13 cellular contexts compared by ENCODE assay signal in the genomic region with DNA sequence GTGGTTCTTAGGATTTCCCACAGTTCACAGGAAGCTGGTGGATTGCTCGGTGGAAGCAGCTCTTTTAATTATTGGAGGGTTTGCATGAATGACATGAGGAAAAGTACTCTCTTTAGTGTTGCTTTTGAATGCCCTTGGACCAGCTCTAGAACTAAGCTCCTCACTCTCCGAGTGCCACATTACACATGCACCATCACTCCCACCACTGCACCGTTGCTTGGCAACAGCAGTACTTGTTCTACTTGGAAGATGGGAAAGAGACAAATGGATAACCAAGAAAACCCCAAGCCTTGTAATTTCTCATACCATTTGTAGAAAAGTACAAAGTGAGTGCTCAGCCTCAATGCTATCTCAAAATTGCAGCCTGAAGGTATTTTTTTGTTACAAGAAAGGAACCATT.
"Had no signal": no experiment of that assay in that cellular context is flagged by ENCODE, and none has a peak within 500 bp of the region (broad histone marks: within the 10 kb centered on the region; RNA-seq: fewer than 3 reads in every experiment).

No MANE protein-coding gene starts in this region.

- H3K27ac Mint-ChIP-seq: activated naive CD4-positive, alpha-beta T cell treated with anti-CD3 and anti-CD28 coated beads, Interleukin-2, amount 50 U/mL, for 72 hours had no signal

- DNase-seq: activated effector memory CD4-positive, alpha-beta T cell treated with anti-CD3 and anti-CD28 coated beads, Interleukin-2, amount 50 U/mL, for 16 hours; activated T-cell treated with anti-CD3 and anti-CD28 coated beads, Interleukin-2, amount 50 U/mL, for 1 hour; amniotic stem cell; foreskin keratinocyte; heart left ventricle; psoas muscle; stimulated activated CD4-positive, alpha-beta T cell treated with anti-CD3 and anti-CD28 coated beads, Interleukin-2, amount 100 ng/mL, for 48 hours; stimulated activated CD8-positive, alpha-beta memory T cell treated with anti-CD3 and anti-CD28 coated beads, Interleukin-4, amount 100 ng/mL, for 48 hours; stimulated activated naive CD8-positive, alpha-beta T cell treated with anti-CD3 and anti-CD28 coated beads, Interleukin-15, Interleukin-2, amounts not matched to agents 100 U/mL and 50 U/mL, for 24 hours; T-helper 2 cell; testis; upper lobe of right lung had no signal

- ATAC-seq: activated naive CD4-positive, alpha-beta T cell treated with anti-CD3 and anti-CD28 coated beads, Interleukin-2, amount 50 U/mL, for 72 hours; foreskin keratinocyte; heart left ventricle; psoas muscle; stimulated activated naive CD8-positive, alpha-beta T cell treated with anti-CD3 and anti-CD28 coated beads, Interleukin-15, Interleukin-2, amounts not matched to agents 100 U/mL and 50 U/mL, for 24 hours; upper lobe of right lung had no signal

- H3K27me3 ChIP-seq: foreskin keratinocyte, heart left ventricle, testis, upper lobe of right lung had no signal

- H3K36me3 ChIP-seq: heart left ventricle, upper lobe of right lung had no signal

- H3K9me3 ChIP-seq: psoas muscle, testis, upper lobe of right lung had no signal

- H3K27ac ChIP-seq: foreskin keratinocyte, heart left ventricle, psoas muscle, testis, upper lobe of right lung had no signal

- H3K4me3 ChIP-seq: heart left ventricle, psoas muscle, testis, upper lobe of right lung had no signal
